Comparison of ENCODE assay signal across 22 cellular contexts in the genomic region with DNA sequence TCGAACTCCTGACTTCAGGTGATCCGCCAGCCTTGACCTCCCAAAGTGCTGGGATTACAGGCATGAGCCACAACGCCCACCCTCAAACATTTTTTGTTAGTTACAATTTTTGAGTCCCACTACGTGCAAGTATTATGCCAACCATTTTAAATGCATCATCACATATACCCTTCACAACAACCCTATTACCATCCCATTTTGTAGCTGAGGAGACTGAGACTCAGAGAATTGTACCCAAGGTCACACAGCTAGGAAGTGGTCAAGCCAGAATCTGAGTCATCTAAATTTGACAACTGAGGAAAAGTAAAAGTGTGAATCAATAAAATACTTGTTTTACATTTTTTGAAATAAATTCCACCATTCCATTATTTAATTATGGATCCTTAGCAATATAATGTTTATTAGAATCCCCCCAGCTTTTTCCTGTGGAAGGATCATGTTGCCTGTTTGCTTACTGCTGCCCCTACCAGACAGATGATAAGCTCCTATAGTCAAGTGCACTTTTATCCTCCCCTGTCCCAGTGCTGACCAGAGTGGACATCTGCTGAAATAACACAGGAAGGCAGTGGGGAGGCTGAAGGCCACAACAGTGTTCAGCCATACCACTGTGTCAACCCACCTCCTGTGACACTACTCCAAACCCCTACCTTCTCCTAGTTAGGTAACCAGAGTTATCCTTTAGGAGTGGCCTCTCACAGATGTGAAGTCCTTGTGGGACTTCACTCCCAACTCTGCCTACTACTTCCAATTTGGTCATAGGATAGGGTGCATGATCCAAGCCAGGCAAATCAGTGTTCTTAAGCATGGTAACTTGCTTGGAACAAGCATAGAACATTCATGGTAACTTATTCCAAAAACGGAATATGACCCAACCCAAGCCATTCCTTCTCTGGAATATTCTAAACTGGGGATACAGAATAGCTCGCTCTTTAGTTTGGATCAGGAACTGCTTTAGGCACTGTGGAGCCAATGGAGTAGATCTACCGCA. TPM values are rescaled to one million over a fixed set of nuclear protein-coding genes. Genes with fewer than 3 reads are reported as not detected.
DNase-seq lines count a peak whose midpoint lies in the region; ATAC-seq and TF ChIP-seq lines count a peak whose summit lies in the region.
"Had no signal": no experiment of that assay in that cellular context is flagged by ENCODE, and none has a peak within 500 bp of the region (broad histone marks: within the 10 kb centered on the region; RNA-seq: fewer than 3 reads in every experiment).

No MANE protein-coding gene starts in this region.

- H3K4me3 Mint-ChIP-seq in immature natural killer cell = peak overlapping the region; percentile 17 to 54 (median 45)
- no peak overlapping the region for H3K4me3 Mint-ChIP-seq in activated T-cell treated with anti-CD3 and anti-CD28 coated beads, Interleukin-2, amount 50 U/mL, for 72 hours
- H3K4me3 Mint-ChIP-seq: GM23338 had no signal

- no peaks in the 10 kb centered on the region for H4K20me1 ChIP-seq in Karpas-422 (ENCODE audit: insufficient read depth, low read depth, low read length)

- no peak for ATAC-seq in activated T-cell treated with anti-CD3 and anti-CD28 coated beads, Interleukin-2, amount 50 U/mL, for 72 hours (replicated peaks in 1 of 2)
- ATAC-seq: GM12878, GM23338 had no signal

- peak overlapping the region; percentile 85 for H3K4me2 ChIP-seq in Karpas-422 (ENCODE audit: low read depth, low read length, poor library complexity, severe bottlenecking)
- H3K4me2 ChIP-seq: GM23338, KMS-11 had no signal

- H3K9me3 Mint-ChIP-seq in immature natural killer cell = no peaks in the 10 kb centered on the region
- no peaks in the 10 kb centered on the region for H3K9me3 Mint-ChIP-seq in activated T-cell treated with anti-CD3 and anti-CD28 coated beads, Interleukin-2, amount 50 U/mL, for 72 hours
- H3K9me3 Mint-ChIP-seq: GM23338 had no signal

- H3K36me3 ChIP-seq in left ventricle myocardium inferior = no peaks in the 10 kb centered on the region
- H3K36me3 ChIP-seq in right atrium auricular region = no peaks in the 10 kb centered on the region
- H3K36me3 ChIP-seq in Karpas-422 (ENCODE audit: insufficient read depth, low read length) = no peaks in the 10 kb centered on the region
- H3K36me3 ChIP-seq: BE2C, HAP-1, SJCRH30 had no signal

- TF ChIP-seq CTCF in left ventricle myocardium inferior (IDR thresholded peaks at IDR 0.05; ENCODE audit: borderline replicate concordance) = no peak
- TF ChIP-seq CTCF in right atrium auricular region (IDR thresholded peaks at IDR 0.05) = no peak

- no peaks in the 10 kb centered on the region for H3K9me2 ChIP-seq in Karpas-422 (replicated peaks; ENCODE audit: insufficient read depth, low read length)

- in situ Hi-C loops in KBM-7 (cut with MboI; ENCODE audit: low pct_unique_long_range_greater_than_20kb, low sequenced_read_pairs) = no loop called here

- H3K36me3 Mint-ChIP-seq in immature natural killer cell = no peaks in the 10 kb centered on the region
- H3K36me3 Mint-ChIP-seq in activated T-cell treated with anti-CD3 and anti-CD28 coated beads, Interleukin-2, amount 50 U/mL, for 72 hours (ENCODE audit: insufficient read depth in 2 of 2) = peaks cover 0 to 3% of the 10 kb centered on the region in 2 donors

- no peak overlapping the region for H2AFZ ChIP-seq in Karpas-422 (ENCODE audit: low read length)
- H2AFZ ChIP-seq: GM23338 had no signal

- H3K4me1 Mint-ChIP-seq in immature natural killer cell = peaks cover 45 to 64% of the 10 kb centered on the region in 2 donors
- peaks cover 21% of the 10 kb centered on the region for H3K4me1 Mint-ChIP-seq in activated T-cell treated with anti-CD3 and anti-CD28 coated beads, Interleukin-2, amount 50 U/mL, for 72 hours (ENCODE audit: low read depth)

- peaks cover 77% of the 10 kb centered on the region for H3K79me2 ChIP-seq in Karpas-422 (ENCODE audit: low read length)

- no peak for DNase-seq in left ventricle myocardium inferior
- no peak for DNase-seq in right atrium auricular region (ENCODE audit: low spot score)
- DNase-seq in Karpas-422 = no peak
- DNase-seq in immature natural killer cell = no peak
- DNase-seq in activated T-cell treated with anti-CD3 and anti-CD28 coated beads, Interleukin-2, amount 50 U/mL, for 72 hours = no peak
- DNase-seq in KBM-7 = no peak
- no peak for DNase-seq in HuH-7.5 (ENCODE audit: low spot score)
- DNase-seq: BE2C; DND-41; NCI-H1105; NCI-H146; NCI-H2029 treated with DMSO at 0.1 percent for 48 hours; NCI-H2171; NCI-H345; NCI-H524; NCI-H774; NK-92 treated with Interleukin-12 subunit alpha and Interleukin-12 subunit beta, amount 100 ng/mL, for 24 hours; SJCRH30 had no signal

- no peak overlapping the region for H3K4me3 ChIP-seq in left ventricle myocardium inferior
- no peak overlapping the region for H3K4me3 ChIP-seq in right atrium auricular region
- no peak overlapping the region for H3K4me3 ChIP-seq in Karpas-422 (ENCODE audit: low read length)
- H3K4me3 ChIP-seq: GM12878, GM23338, HAP-1, SJCRH30 had no signal

- H3K27me3 ChIP-seq in left ventricle myocardium inferior (ENCODE audit: low read depth) = no peaks in the 10 kb centered on the region
- no peaks in the 10 kb centered on the region for H3K27me3 ChIP-seq in right atrium auricular region
- H3K27me3 ChIP-seq in Karpas-422 (ENCODE audit: low read length) = no peaks in the 10 kb centered on the region
- H3K27me3 ChIP-seq: BE2C, SJCRH30 had no signal

- no peaks in the 10 kb centered on the region for H3K9me3 ChIP-seq in left ventricle myocardium inferior (replicated peaks)
- no peaks in the 10 kb centered on the region for H3K9me3 ChIP-seq in right atrium auricular region
- H3K9me3 ChIP-seq in Karpas-422 (ENCODE audit: low read length) = no peaks in the 10 kb centered on the region
- H3K9me3 ChIP-seq: BE2C, HAP-1, SJCRH30 had no signal

- H3K4me1 ChIP-seq in left ventricle myocardium inferior = peaks cover 26% of the 10 kb centered on the region
- peaks cover 0 to 18% of the 10 kb centered on the region in 2 donors for H3K4me1 ChIP-seq in right atrium auricular region
- H3K4me1 ChIP-seq in Karpas-422 (ENCODE audit: low read length) = peaks cover 25% of the 10 kb centered on the region
- H3K4me1 ChIP-seq: BE2C, SJCRH30 had no signal

- H3K27ac ChIP-seq in left ventricle myocardium inferior (replicated peaks) = peak overlapping the region; percentile 56
- no peak overlapping the region for H3K27ac ChIP-seq in right atrium auricular region
- peak overlapping the region; percentile 87 for H3K27ac ChIP-seq in Karpas-422 (ENCODE audit: low read length)
- H3K27ac ChIP-seq: KMS-11, SJCRH30 had no signal

- intact Hi-C loops in left ventricle myocardium inferior (cut with micrococcal nuclease) = no loop called here

- H3K27ac Mint-ChIP-seq in immature natural killer cell = peak overlapping the region; percentile 14 to 86 (median 64)
- no peak overlapping the region for H3K27ac Mint-ChIP-seq in activated T-cell treated with anti-CD3 and anti-CD28 coated beads, Interleukin-2, amount 50 U/mL, for 72 hours
- H3K27ac Mint-ChIP-seq: GM23338 had no signal

- H3K9ac ChIP-seq in Karpas-422 (ENCODE audit: low read length) = no peak overlapping the region
- H3K9ac ChIP-seq: KMS-11 had no signal

- peaks cover 0 to 3% (median 0%) of the 10 kb centered on the region in 3 donors for H3K27me3 Mint-ChIP-seq in immature natural killer cell (ENCODE audit: low read depth in 3 of 3)
- H3K27me3 Mint-ChIP-seq in activated T-cell treated with anti-CD3 and anti-CD28 coated beads, Interleukin-2, amount 50 U/mL, for 72 hours (ENCODE audit: low read depth) = no peaks in the 10 kb centered on the region

RNA-seq across cellular contexts. Expression of a gene that starts 28.1 kb away (rescaled TPM):
- 52.2 TPM for total RNA-seq in left ventricle myocardium inferior
- total RNA-seq in right atrium auricular region = 10 to 100 TPM; 26.8 to 28.5 TPM
- 37.9 and 51.5 TPM in 2 replicates for total RNA-seq in Karpas-422 (2014; rRNA removed; shearing (Covaris generic); ENCODE audit: low replicate concordance)
- 10 to 100 TPM; 16.0 to 21.4 (median 17.9) TPM for polyA plus RNA-seq in immature natural killer cell
- total RNA-seq in activated T-cell treated with anti-CD3 and anti-CD28 coated beads, Interleukin-2, amount 50 U/mL, for 72 hours = 10 to 100 TPM; 23.0 to 35.7 TPM

Comparison
In these comparisons a context has a peak if more than half of its experiments do, and no peak if none do; other contexts are left out.
1. H3K27ac ChIP-seq: peak in left ventricle myocardium inferior (single experiment) and Karpas-422 (single experiment); none in right atrium auricular region (0 of 2).
2. H3K4me3 Mint-ChIP-seq: peak in immature natural killer cell (5 of 5); none in activated T-cell treated with anti-CD3 and anti-CD28 coated beads, Interleukin-2, amount 50 U/mL, for 72 hours (0 of 2).